ENCODE assay signal across 1 cellular context in the genomic region with DNA sequence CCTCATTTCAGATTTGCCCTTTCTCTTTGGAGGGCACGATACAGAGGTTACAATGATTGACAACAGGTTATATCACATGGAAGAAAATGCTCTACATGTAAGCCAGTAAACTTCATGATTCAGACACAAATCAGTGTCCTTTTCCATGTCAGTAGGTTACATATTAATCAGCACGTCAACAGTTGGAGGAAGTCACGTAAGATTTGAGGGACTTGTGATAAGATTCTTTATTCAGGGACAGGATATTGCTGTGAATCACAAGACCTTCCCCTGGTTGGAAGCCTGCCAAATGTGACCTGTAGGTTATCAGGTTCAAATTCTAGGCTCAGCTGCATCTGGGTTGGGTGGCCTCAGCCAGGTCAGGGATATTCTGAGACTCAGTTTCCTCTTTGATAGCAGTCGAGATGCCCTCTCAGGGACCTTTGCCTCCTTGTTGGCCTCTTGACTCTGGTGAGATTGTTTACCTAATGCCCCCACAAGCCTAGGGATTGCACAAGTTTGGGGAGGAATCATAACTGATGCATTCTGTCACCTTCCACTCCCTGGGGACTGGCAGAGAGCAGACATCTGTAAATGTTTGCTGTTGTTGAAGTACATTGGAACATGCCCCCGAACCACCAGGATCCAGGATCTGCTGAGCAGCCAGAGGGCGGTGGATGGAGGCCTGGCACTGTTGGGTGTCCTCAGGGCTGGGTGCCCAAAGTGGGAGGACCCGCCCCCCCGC.
TF ChIP-seq lines count a peak whose summit lies in the region.

No MANE protein-coding gene starts in this region.

TF ChIP-seq in HepG2, 621 proteins besides CTCF, POLR2A, EP300 and RAD21 (continued from another document and continues in another):
- TF ChIP-seq ZBTB40 (IDR thresholded peaks at IDR 0.05): no peak
- peak; percentile 63; the same call in 1 of the 2 replicates for TF ChIP-seq ZBTB40 (CRISPR knock-in tag; IDR thresholded peaks at IDR 0.05)
- TF ChIP-seq ZBTB8A (CRISPR knock-in tag; IDR thresholded peaks at IDR 0.05; ENCODE audit: borderline replicate concordance, low read depth): no peak
- TF ChIP-seq, protein P1, sequence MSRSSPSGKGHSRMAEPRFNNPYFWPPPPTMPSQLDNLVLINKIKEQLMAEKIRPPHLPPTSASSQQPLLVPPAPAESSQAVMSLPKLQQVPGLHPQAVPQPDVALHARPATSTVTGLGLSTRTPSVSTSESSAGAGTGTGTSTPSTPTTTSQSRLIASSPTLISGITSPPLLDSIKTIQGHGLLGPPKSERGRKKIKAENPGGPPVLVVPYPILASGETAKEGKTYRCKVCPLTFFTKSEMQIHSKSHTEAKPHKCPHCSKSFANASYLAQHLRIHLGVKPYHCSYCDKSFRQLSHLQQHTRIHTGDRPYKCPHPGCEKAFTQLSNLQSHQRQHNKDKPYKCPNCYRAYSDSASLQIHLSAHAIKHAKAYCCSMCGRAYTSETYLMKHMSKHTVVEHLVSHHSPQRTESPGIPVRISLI (CRISPR knock-in tag; IDR thresholded peaks at IDR 0.05; ENCODE audit: borderline replicate concordance): peak; percentile 78
- TF ChIP-seq ZNF317 (CRISPR knock-in tag; IDR thresholded peaks at IDR 0.05): peak; percentile 90
- TF ChIP-seq ZNF17 (CRISPR knock-in tag; IDR thresholded peaks at IDR 0.05): no peak
- TF ChIP-seq TCF12 (IDR thresholded peaks at IDR 0.05): no peak
- TF ChIP-seq TCF12 (CRISPR knock-in tag; IDR thresholded peaks at IDR 0.05): peak; percentile 95; the same call in 1 of the 2 replicates
- TF ChIP-seq NR2F6 (IDR thresholded peaks at IDR 0.05): peak; percentile 93
- TF ChIP-seq NR2F6 (CRISPR knock-in tag; IDR thresholded peaks at IDR 0.05): peak; percentile 92
- no peak for TF ChIP-seq ATF7 (IDR thresholded peaks at IDR 0.05)
- TF ChIP-seq ATF7 (CRISPR knock-in tag; IDR thresholded peaks at IDR 0.05): peak; percentile 79
- peak; percentile 67; the same call in 1 of the 2 replicates for TF ChIP-seq MBD4 (IDR thresholded peaks at IDR 0.05; ENCODE audit: borderline replicate concordance, low read length)
- peak; percentile 58; the same call in 1 of the 2 replicates for TF ChIP-seq ZNF350 (CRISPR knock-in tag; IDR thresholded peaks at IDR 0.05; ENCODE audit: borderline replicate concordance, low read depth)
- peak; percentile 57; the same call in 1 of the 2 replicates for TF ChIP-seq ZNF788 (CRISPR knock-in tag; IDR thresholded peaks at IDR 0.05; ENCODE audit: borderline replicate concordance)
- peak; percentile 47; the same call in 1 of the 2 replicates for TF ChIP-seq GMEB1 (CRISPR knock-in tag; IDR thresholded peaks at IDR 0.05; ENCODE audit: borderline replicate concordance)
- no peak for TF ChIP-seq IRX3 (CRISPR knock-in tag; IDR thresholded peaks at IDR 0.05; ENCODE audit: borderline replicate concordance, low read depth)
- TF ChIP-seq TCF7 (IDR thresholded peaks at IDR 0.05; ENCODE audit: low read depth): peak; percentile 70
- TF ChIP-seq MIER3 (CRISPR knock-in tag; IDR thresholded peaks at IDR 0.05; ENCODE audit: borderline replicate concordance): peak; percentile 81
- peak; percentile 79 for TF ChIP-seq CEBPG (CRISPR knock-in tag; IDR thresholded peaks at IDR 0.05)
- TF ChIP-seq, protein P2, sequence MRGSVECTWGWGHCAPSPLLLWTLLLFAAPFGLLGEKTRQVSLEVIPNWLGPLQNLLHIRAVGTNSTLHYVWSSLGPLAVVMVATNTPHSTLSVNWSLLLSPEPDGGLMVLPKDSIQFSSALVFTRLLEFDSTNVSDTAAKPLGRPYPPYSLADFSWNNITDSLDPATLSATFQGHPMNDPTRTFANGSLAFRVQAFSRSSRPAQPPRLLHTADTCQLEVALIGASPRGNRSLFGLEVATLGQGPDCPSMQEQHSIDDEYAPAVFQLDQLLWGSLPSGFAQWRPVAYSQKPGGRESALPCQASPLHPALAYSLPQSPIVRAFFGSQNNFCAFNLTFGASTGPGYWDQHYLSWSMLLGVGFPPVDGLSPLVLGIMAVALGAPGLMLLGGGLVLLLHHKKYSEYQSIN (CRISPR knock-in tag; IDR thresholded peaks at IDR 0.05; ENCODE audit: borderline replicate concordance): no peak
- peak; percentile 49; the same call in 1 of the 2 replicates for TF ChIP-seq WIZ (CRISPR knock-in tag; IDR thresholded peaks at IDR 0.05)
- no peak for TF ChIP-seq DZIP1 (CRISPR knock-in tag; IDR thresholded peaks at IDR 0.05)
- peak; percentile 92 for TF ChIP-seq MEIS2 (CRISPR knock-in tag; IDR thresholded peaks at IDR 0.05)
- TF ChIP-seq KDM3A (CRISPR knock-in tag; IDR thresholded peaks at IDR 0.05; ENCODE audit: low read depth): peak; percentile 47; the same call in 1 of the 2 replicates
- TF ChIP-seq RERE (CRISPR knock-in tag; IDR thresholded peaks at IDR 0.05; ENCODE audit: low read depth): 0 out of 2 replicates have a peak, but pooled peaks have one; percentile 21
- peak; percentile 22; the same call in 1 of the 2 replicates for TF ChIP-seq SP4 (CRISPR knock-in tag; IDR thresholded peaks at IDR 0.05)
- TF ChIP-seq NCOA2 (CRISPR knock-in tag; IDR thresholded peaks at IDR 0.05): peak; percentile 84
- TF ChIP-seq ZNF224 (CRISPR knock-in tag; IDR thresholded peaks at IDR 0.05): no peak; the same call in 1 of the 2 replicates
- TF ChIP-seq ZNF251 (CRISPR knock-in tag; IDR thresholded peaks at IDR 0.05): no peak
- peak; percentile 68; the same call in 1 of the 2 replicates for TF ChIP-seq SAFB2 (CRISPR knock-in tag; IDR thresholded peaks at IDR 0.05; ENCODE audit: borderline replicate concordance, low read depth)
- peak; percentile 19; the same call in 1 of the 2 replicates for TF ChIP-seq ZNF331 (CRISPR knock-in tag; IDR thresholded peaks at IDR 0.05)
- peak; percentile 73; the same call in 1 of the 2 replicates for TF ChIP-seq ZNF619 (CRISPR knock-in tag; IDR thresholded peaks at IDR 0.05)
- TF ChIP-seq FOXA3 (CRISPR knock-in tag; IDR thresholded peaks at IDR 0.05): peak; percentile 79
- TF ChIP-seq CCDC6 (CRISPR knock-in tag; IDR thresholded peaks at IDR 0.05): peak; percentile 66; the same call in 1 of the 2 replicates
- peak; percentile 90; the same call in 1 of the 2 replicates for TF ChIP-seq FOXO1 (CRISPR knock-in tag; IDR thresholded peaks at IDR 0.05)
